ENCODE assay signal across 9 cellular contexts in genomic region chr7:117041007-117041406, GRCh38.
A peak's percentile ranks its signal among the peaks of the same experiment; 100 is the strongest.
DNase-seq lines count a peak whose midpoint lies in the region; ATAC-seq and TF ChIP-seq lines count a peak whose summit lies in the region.
"Had no signal": no experiment of that assay in that cellular context is flagged by ENCODE, and none has a peak within 500 bp of the region (broad histone marks: within the 10 kb centered on the region; RNA-seq: fewer than 3 reads in every experiment).

No MANE protein-coding gene starts in this region.

- no peak overlapping the region for H2AK5ac ChIP-seq in mesenchymal stem cell (ENCODE audit: low read length, severe bottlenecking)

- H3K9ac ChIP-seq in SK-N-SH, result no peak overlapping the region
- H3K9ac ChIP-seq in mesenchymal stem cell (ENCODE audit: low read length), result peak overlapping the region; percentile 52

- DNase-seq in SK-N-SH, result no peak
- DNase-seq in mesenchymal stem cell, result no peak
- no peak for DNase-seq in activated CD4-positive, alpha-beta memory T cell treated with anti-CD3 and anti-CD28 coated beads for 36 hours
- DNase-seq in breast epithelium (ENCODE audit: low spot score in 2 of 2), result no peak
- no peak for DNase-seq in DMS79 (lab: John Stamatoyannopoulos, UW)
- DNase-seq: NCI-H345 had no signal

- H3K27ac ChIP-seq in SK-N-SH (ENCODE audit: low read depth in 2 of 2, low read length in 1 of 2), result no peak overlapping the region
- H3K27ac ChIP-seq in mesenchymal stem cell (ENCODE audit: low read length, poor library complexity, severe bottlenecking), result no peak overlapping the region
- no peak overlapping the region for H3K27ac ChIP-seq in breast epithelium

- H3K79me1 ChIP-seq in mesenchymal stem cell (replicated peaks; ENCODE audit: low read length, poor library complexity, severe bottlenecking), result peaks cover 18% of the 10 kb centered on the region

- no peak overlapping the region for H3K4ac ChIP-seq in mesenchymal stem cell (ENCODE audit: low read depth in 1 of 2, low read length in 2 of 2)

- TF ChIP-seq CTCF in SK-N-SH (IDR thresholded peaks at IDR 0.05) (no peak), breast epithelium (IDR thresholded peaks at IDR 0.05) (no peak)

- intact Hi-C loops in activated CD4-positive, alpha-beta memory T cell treated with anti-CD3 and anti-CD28 coated beads for 36 hours (cut with micrococcal nuclease), result loop anchor here (1.0 to 2.0 kb wide), 3 partner anchors 18 to 70 kb away; no protein-coding TSS in a partner anchor
- intact Hi-C loops in breast epithelium (cut with DNase I; ENCODE audit: low total_unique reads), result no loop called here

- no peak for TF ChIP-seq RAD21 in SK-N-SH (IDR thresholded peaks at IDR 0.05; ENCODE audit: low read length)

- H3K4me3 Mint-ChIP-seq in activated CD4-positive, alpha-beta memory T cell treated with anti-CD3 and anti-CD28 coated beads for 36 hours, result no peak overlapping the region

- no peak overlapping the region for H3K23ac ChIP-seq in mesenchymal stem cell (ENCODE audit: low read length in 2 of 2)

- H3K27me3 Mint-ChIP-seq in activated CD4-positive, alpha-beta memory T cell treated with anti-CD3 and anti-CD28 coated beads for 36 hours, result no peaks in the 10 kb centered on the region

- H2BK12ac ChIP-seq in mesenchymal stem cell (ENCODE audit: low read length in 2 of 2), result no peak overlapping the region

- H3K4me1 ChIP-seq in SK-N-SH (ENCODE audit: control insufficient read depth in 1 of 2, insufficient read depth in 2 of 2, low read depth in 1 of 2, low read length in 1 of 2), result peaks cover 0 to 10% of the 10 kb centered on the region in 2 experiments; a peak in 2 of 4 replicates
- H3K4me1 ChIP-seq in mesenchymal stem cell (ENCODE audit: control insufficient read depth, insufficient read depth, low read depth, low read length), result no peaks in the 10 kb centered on the region
- H3K4me1 ChIP-seq in breast epithelium, result no peaks in the 10 kb centered on the region

- no peaks in the 10 kb centered on the region for H4K20me1 ChIP-seq in SK-N-SH (ENCODE audit: insufficient read depth)

- H3K27me3 ChIP-seq in SK-N-SH (ENCODE audit: insufficient read depth), result no peaks in the 10 kb centered on the region
- no peaks in the 10 kb centered on the region for H3K27me3 ChIP-seq in mesenchymal stem cell (ENCODE audit: control insufficient read depth in 1 of 2, insufficient read depth in 1 of 2, low read length in 2 of 2)
- no peaks in the 10 kb centered on the region for H3K27me3 ChIP-seq in breast epithelium

- H3K14ac ChIP-seq in mesenchymal stem cell (ENCODE audit: low read length in 2 of 2), result no peak overlapping the region

- peaks cover 2 to 6% of the 10 kb centered on the region in 2 experiments for H3K36me3 ChIP-seq in SK-N-SH (replicated peaks in 1 of 2; ENCODE audit: control insufficient read depth in 1 of 2, insufficient read depth in 2 of 2, low read length in 1 of 2)
- peaks cover 0 to 2% of the 10 kb centered on the region in 2 experiments for H3K36me3 ChIP-seq in mesenchymal stem cell (ENCODE audit: control insufficient read depth in 1 of 2, insufficient read depth in 2 of 2, low read depth in 1 of 2, low read length in 2 of 2)
- H3K36me3 ChIP-seq in breast epithelium, result no peaks in the 10 kb centered on the region

- H3K9me3 Mint-ChIP-seq in activated CD4-positive, alpha-beta memory T cell treated with anti-CD3 and anti-CD28 coated beads for 36 hours, result no peaks in the 10 kb centered on the region

- ATAC-seq in SK-N-SH treated with all-trans-retinoic acid at 6 μM for 48 hours, result no peak; the same call in 2 of the 3 replicates
- peak; percentile 86 for ATAC-seq in GM21526 (IDR thresholded peaks at IDR 0.05; ENCODE audit: low FRiP score, unreplicated experiment)
- peak; percentile 80 for ATAC-seq in HG03342 (IDR thresholded peaks at IDR 0.05; ENCODE audit: unreplicated experiment)

- H3K4me2 ChIP-seq in SK-N-SH, result no peak overlapping the region
- H3K4me2 ChIP-seq in mesenchymal stem cell (ENCODE audit: low read length, poor library complexity, severe bottlenecking), result no peak overlapping the region

- no peak overlapping the region for H3K18ac ChIP-seq in mesenchymal stem cell (ENCODE audit: low read depth in 1 of 2, low read length in 2 of 2)

- no peaks in the 10 kb centered on the region for H3K9me2 ChIP-seq in SK-N-SH

- H3K36me3 Mint-ChIP-seq in activated CD4-positive, alpha-beta memory T cell treated with anti-CD3 and anti-CD28 coated beads for 36 hours, result no peaks in the 10 kb centered on the region

- H3K4me1 Mint-ChIP-seq in activated CD4-positive, alpha-beta memory T cell treated with anti-CD3 and anti-CD28 coated beads for 36 hours (ENCODE audit: low read depth), result peaks cover 10% of the 10 kb centered on the region

- H3K79me2 ChIP-seq in SK-N-SH (ENCODE audit: insufficient read depth), result peaks cover 9% of the 10 kb centered on the region; the same call in 1 of the 2 replicates

- no peak overlapping the region for H3K4me3 ChIP-seq in SK-N-SH (ENCODE audit: low read depth in 2 of 2, low read length in 1 of 2)
- no peak overlapping the region for H3K4me3 ChIP-seq in mesenchymal stem cell (ENCODE audit: insufficient read depth in 1 of 2, low read depth in 1 of 2, low read length in 2 of 2)
- no peak overlapping the region for H3K4me3 ChIP-seq in breast epithelium

- no peak overlapping the region for H2AFZ ChIP-seq in SK-N-SH (ENCODE audit: low read depth)
- no peak overlapping the region for H2AFZ ChIP-seq in mesenchymal stem cell (ENCODE audit: low read depth, low read length)

- no peak overlapping the region for H2BK5ac ChIP-seq in mesenchymal stem cell (ENCODE audit: low read depth, low read length, poor library complexity, severe bottlenecking)

- H4K8ac ChIP-seq in mesenchymal stem cell (ENCODE audit: low read length), result no peak overlapping the region

- no peak overlapping the region for H4K91ac ChIP-seq in mesenchymal stem cell (ENCODE audit: low read length)

- CTCF ChIA-PET in SK-N-SH (lab: Yijun Ruan, JAX), result no interaction called here
- CTCF ChIA-PET in activated CD4-positive, alpha-beta memory T cell treated with anti-CD3 and anti-CD28 coated beads for 36 hours (lab: Charles Lee), result interaction anchor here (0.6 kb wide), 1 partner anchor 30 kb away, joined by 3 read pairs; no protein-coding TSS in a partner anchor

- TF ChIP-seq EP300 in SK-N-SH (IDR thresholded peaks at IDR 0.05; ENCODE audit: borderline replicate concordance in 1 of 2, low read depth in 1 of 2, low read length in 1 of 2), result no peak

- peaks cover 3% of the 10 kb centered on the region for H3F3A ChIP-seq in SK-N-SH (replicated peaks; ENCODE audit: insufficient read depth)

- H2BK15ac ChIP-seq in mesenchymal stem cell (ENCODE audit: low read depth, poor library complexity, severe bottlenecking), result no peak overlapping the region

- H2BK120ac ChIP-seq in mesenchymal stem cell (ENCODE audit: low read depth, low read length), result no peak overlapping the region

- no peak overlapping the region for H3K27ac Mint-ChIP-seq in activated CD4-positive, alpha-beta memory T cell treated with anti-CD3 and anti-CD28 coated beads for 36 hours

- 0 out of 2 replicates have a peak, but pooled peaks cover 5% of the 10 kb centered on the region for H3K9me3 ChIP-seq in SK-N-SH
- no peaks in the 10 kb centered on the region for H3K9me3 ChIP-seq in mesenchymal stem cell (ENCODE audit: control insufficient read depth, low read length)
- no peaks in the 10 kb centered on the region for H3K9me3 ChIP-seq in breast epithelium

- POLR2A ChIA-PET in SK-N-SH (lab: Yijun Ruan, JAX), result no interaction called here
- POLR2A ChIA-PET in activated CD4-positive, alpha-beta memory T cell treated with anti-CD3 and anti-CD28 coated beads for 36 hours (lab: Charles Lee), result interaction anchor here (1.2 kb wide), 1 partner anchor 29 kb away, joined by 3 read pairs; no protein-coding TSS in a partner anchor

- no peak for TF ChIP-seq POLR2A in breast epithelium (IDR thresholded peaks at IDR 0.05)

- WGBS in SK-N-SH (ENCODE audit: low lambda C conversion rate), result 90% methylated on average over 2 of the region's 2 CpGs
- WGBS in mesenchymal stem cell, result 89% methylated on average over 2 of the region's 2 CpGs

TF ChIP-seq in SK-N-SH, 30 proteins besides CTCF, POLR2A, EP300 and RAD21 (continues in another document):
- no peak for TF ChIP-seq PBX3 (IDR thresholded peaks at IDR 0.05)
- no peak for TF ChIP-seq NFIC (IDR thresholded peaks at IDR 0.05; ENCODE audit: borderline replicate concordance)

TF ChIP-seq in SK-N-SH treated with all-trans-retinoic acid at 6 μM for 48 hours, 23 proteins besides CTCF, POLR2A, EP300 and RAD21 (continues in another document):
- no peak for TF ChIP-seq BACH2 (CRISPR knock-in tag; IDR thresholded peaks at IDR 0.05; ENCODE audit: borderline replicate concordance)
- TF ChIP-seq ZNF8 (CRISPR knock-in tag; IDR thresholded peaks at IDR 0.05), result no peak
- no peak for TF ChIP-seq OSR1 (CRISPR knock-in tag; IDR thresholded peaks at IDR 0.05)
- TF ChIP-seq TSHZ2 (CRISPR knock-in tag; IDR thresholded peaks at IDR 0.05), result no peak
- TF ChIP-seq RARB (CRISPR knock-in tag; IDR thresholded peaks at IDR 0.05), result no peak
